In the genomic region with DNA sequence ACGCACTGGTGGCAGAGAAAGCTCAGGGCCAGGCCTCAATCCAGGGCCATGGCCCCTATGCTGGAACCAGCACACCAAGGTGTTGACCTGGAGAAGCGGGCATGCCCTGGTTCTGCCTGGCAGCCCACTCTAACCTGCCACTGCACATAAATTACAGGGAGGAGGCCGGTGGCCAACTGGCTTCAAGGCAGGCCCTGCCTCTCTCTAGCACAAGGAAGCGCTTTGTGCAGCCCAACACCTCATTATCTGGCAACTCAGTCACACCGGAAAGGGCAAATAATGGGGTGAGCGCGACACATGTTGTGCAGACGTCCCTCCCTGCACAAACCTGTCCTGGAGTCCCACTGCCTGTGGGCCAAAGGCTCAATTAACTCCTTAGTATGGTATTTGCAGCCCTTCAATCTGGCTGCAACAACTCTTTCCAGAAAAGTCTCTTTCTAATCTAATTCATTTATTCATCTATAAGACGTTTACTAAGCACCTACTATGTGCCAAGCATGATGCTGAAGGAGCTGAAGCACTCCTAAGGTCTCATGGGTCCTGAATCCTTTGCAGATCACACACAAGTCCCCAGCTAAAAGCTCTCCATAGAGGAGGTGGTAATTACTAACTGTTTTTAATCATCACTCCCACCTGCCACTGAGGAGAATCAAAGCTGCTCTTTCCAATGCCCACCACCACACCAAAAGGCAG, we compare ENCODE assay signal across 24 cellular contexts. TPM values are rescaled to one million over a fixed set of nuclear protein-coding genes. Genes with fewer than 3 reads are reported as not detected.
DNase-seq lines count a peak whose midpoint lies in the region; ATAC-seq, FAIRE-seq and TF ChIP-seq lines count a peak whose summit lies in the region.
"Had no signal": no experiment of that assay in that cellular context is flagged by ENCODE, and none has a peak within 500 bp of the region (broad histone marks: within the 10 kb centered on the region; RNA-seq: fewer than 3 reads in every experiment).

No MANE protein-coding gene starts in this region.

- no TSS peak for BruUV-seq in Panc1 (replicated peaks; lab: Mats Ljungman, UMichigan)

- no peaks in the 10 kb centered on the region; the same call in 1 of the 2 replicates for H3K36me3 ChIP-seq in Panc1 (ENCODE audit: control insufficient read depth, insufficient read depth, low read length)
- peaks cover 35% of the 10 kb centered on the region for H3K36me3 ChIP-seq in endodermal cell (ENCODE audit: control insufficient read depth, insufficient read depth, low read length)
- no peaks in the 10 kb centered on the region for H3K36me3 ChIP-seq in sigmoid colon
- H3K36me3 ChIP-seq: ascending aorta, ovary had no signal

- TF ChIP-seq CTCF in Panc1 (IDR thresholded peaks at IDR 0.05) (no peak), endodermal cell (conservative IDR thresholded peaks at IDR 0.05) (no peak), sigmoid colon (IDR thresholded peaks at IDR 0.05) (no peak)

- no peaks in the 10 kb centered on the region for H3K9me3 Mint-ChIP-seq in endodermal cell
- H3K9me3 Mint-ChIP-seq in activated T-cell treated with anti-CD3 and anti-CD28 coated beads, Interleukin-2, amount 50 U/mL, for 4 hours, result no peaks in the 10 kb centered on the region
- H3K9me3 Mint-ChIP-seq: activated naive CD4-positive, alpha-beta T cell treated with anti-CD3 and anti-CD28 coated beads, Interleukin-2, amount 50 U/mL, for 72 hours; CD8-positive, alpha-beta T cell; naive thymus-derived CD4-positive, alpha-beta T cell; stimulated activated naive CD8-positive, alpha-beta T cell treated with anti-CD3 and anti-CD28 coated beads, Interleukin-15, amount 100 ng/mL, for 72 hours had no signal

- H3K4me3 ChIP-seq in Panc1 (ENCODE audit: low read depth in 2 of 2, low read length in 2 of 2) (no peak overlapping the region), endodermal cell (ENCODE audit: low read length) (no peak overlapping the region), sigmoid colon (no peak overlapping the region)
- H3K4me3 ChIP-seq: ascending aorta, lung, ovary, smooth muscle cell had no signal

- peaks cover 46% of the 10 kb centered on the region for H3K4me1 Mint-ChIP-seq in endodermal cell
- H3K4me1 Mint-ChIP-seq in activated T-cell treated with anti-CD3 and anti-CD28 coated beads, Interleukin-2, amount 50 U/mL, for 4 hours (ENCODE audit: low read depth), result peaks cover 2% of the 10 kb centered on the region

- H3K27ac ChIP-seq in Panc1 (ENCODE audit: low read length), result peak overlapping the region; percentile 99
- H3K27ac ChIP-seq in endodermal cell (ENCODE audit: low read depth, low read length), result no peak overlapping the region
- peak overlapping the region in 3 of 4 donors; percentile 0 to 60 (median 55) for H3K27ac ChIP-seq in sigmoid colon
- H3K27ac ChIP-seq: ovary had no signal

- TF ChIP-seq POLR2A in sigmoid colon (IDR thresholded peaks at IDR 0.05), result no peak

- WGBS in endodermal cell (ENCODE audit: insufficient coverage in 1 of 2, insufficient read length in 1 of 2), 2 experiments, result 94 to 95% methylated on average over 7 to 9 of the region's 9 CpGs
- 80 to 83% methylated on average over 9 of the region's 9 CpGs for WGBS in sigmoid colon, 2 donors

- no peak for DNase-seq in Panc1 (ENCODE audit: low read depth, low spot score)
- no peak for DNase-seq in endodermal cell
- peak; percentile 76 for DNase-seq in left kidney (ENCODE audit: low read depth, low spot score)
- DNase-seq in sigmoid colon, result no peak
- DNase-seq in RCC 7860 (ENCODE audit: low spot score), result no peak
- DNase-seq in activated T-cell treated with anti-CD3 and anti-CD28 coated beads, Interleukin-2, amount 50 U/mL, for 4 hours, result no peak
- DNase-seq: activated CD4-positive, alpha-beta T cell treated with anti-CD3 and anti-CD28 coated beads for 48 hours; CD8-positive, alpha-beta T cell; DMS53; effector CD4-positive, alpha-beta T cell; HCEC 1CT; naive thymus-derived CD4-positive, alpha-beta T cell; NCI-H524 treated with DMSO at 0.1 percent for 48 hours; ovary; SIG-M5; stimulated activated CD4-positive, alpha-beta T cell treated with anti-CD3 and anti-CD28 coated beads, Interleukin-4, amount 100 ng/mL, for 1 hour; stimulated activated naive CD8-positive, alpha-beta T cell treated with anti-CD3 and anti-CD28 coated beads, Interleukin-15, amount 100 ng/mL, for 72 hours; T-helper 1 cell had no signal

- ATAC-seq in Panc1 (no peak), HG03097 (IDR thresholded peaks at IDR 0.05; ENCODE audit: low FRiP score, unreplicated experiment) (no peak), HG02970 (IDR thresholded peaks at IDR 0.05; ENCODE audit: low FRiP score, unreplicated experiment) (no peak)
- ATAC-seq in activated T-cell treated with anti-CD3 and anti-CD28 coated beads, Interleukin-2, amount 50 U/mL, for 4 hours, result no peak
- ATAC-seq: activated naive CD4-positive, alpha-beta T cell treated with anti-CD3 and anti-CD28 coated beads, Interleukin-2, amount 50 U/mL, for 72 hours; CD8-positive, alpha-beta T cell; naive thymus-derived CD4-positive, alpha-beta T cell; stimulated activated naive CD8-positive, alpha-beta T cell treated with anti-CD3 and anti-CD28 coated beads, Interleukin-15, amount 100 ng/mL, for 72 hours had no signal

- H3K27ac Mint-ChIP-seq in endodermal cell, result peak overlapping the region; percentile 29
- H3K27ac Mint-ChIP-seq: activated naive CD4-positive, alpha-beta T cell treated with anti-CD3 and anti-CD28 coated beads, Interleukin-2, amount 50 U/mL, for 72 hours; CD8-positive, alpha-beta T cell; naive thymus-derived CD4-positive, alpha-beta T cell; stimulated activated naive CD8-positive, alpha-beta T cell treated with anti-CD3 and anti-CD28 coated beads, Interleukin-15, amount 100 ng/mL, for 72 hours had no signal

- no peak for TF ChIP-seq EP300 in sigmoid colon (IDR thresholded peaks at IDR 0.05)

- no peaks in the 10 kb centered on the region for H3K27me3 Mint-ChIP-seq in endodermal cell (ENCODE audit: insufficient read depth)
- peaks cover 2% of the 10 kb centered on the region for H3K27me3 Mint-ChIP-seq in activated T-cell treated with anti-CD3 and anti-CD28 coated beads, Interleukin-2, amount 50 U/mL, for 4 hours (ENCODE audit: low read depth)
- H3K27me3 Mint-ChIP-seq: naive thymus-derived CD4-positive, alpha-beta T cell; stimulated activated naive CD8-positive, alpha-beta T cell treated with anti-CD3 and anti-CD28 coated beads, Interleukin-15, amount 100 ng/mL, for 72 hours had no signal

- H3K4me1 ChIP-seq in Panc1 (ENCODE audit: control insufficient read depth, insufficient read depth, low read length) (peaks cover 90% of the 10 kb centered on the region), endodermal cell (ENCODE audit: control insufficient read depth, insufficient read depth, low read length) (peaks cover 24% of the 10 kb centered on the region), sigmoid colon (peaks cover 0 to 75% (median 60%) of the 10 kb centered on the region in 4 donors)

- H3K9ac ChIP-seq in endodermal cell (ENCODE audit: extremely low read depth, low read length, poor library complexity, severe bottlenecking), result no peak overlapping the region

- H3K27me3 ChIP-seq in Panc1 (ENCODE audit: control insufficient read depth, insufficient read depth, low read length) (no peaks in the 10 kb centered on the region), endodermal cell (ENCODE audit: control insufficient read depth, insufficient read depth, low read length, poor library complexity, severe bottlenecking) (no peaks in the 10 kb centered on the region), sigmoid colon (no peaks in the 10 kb centered on the region)
- H3K27me3 ChIP-seq: ascending aorta, ovary had no signal

- in situ Hi-C loops in Panc1 (cut with HindIII; ENCODE audit: low pct_unique_long_range_greater_than_20kb, low sequenced_read_pairs), result no loop called here

- H3K9me3 ChIP-seq in Panc1 (ENCODE audit: control insufficient read depth, insufficient read depth, low read depth, low read length), result no peaks in the 10 kb centered on the region
- no peaks in the 10 kb centered on the region for H3K9me3 ChIP-seq in endodermal cell (ENCODE audit: control insufficient read depth, low read length)
- H3K9me3 ChIP-seq in sigmoid colon, result no peaks in the 10 kb centered on the region
- H3K9me3 ChIP-seq: ascending aorta, ovary had no signal

- POLR2A ChIA-PET in Panc1 (lab: Charles Lee), result no interaction called here

- CTCF ChIA-PET in Panc1 (lab: Charles Lee), result no interaction called here

- H3K4me3 Mint-ChIP-seq in endodermal cell, result no peak overlapping the region
- no peak overlapping the region for H3K4me3 Mint-ChIP-seq in activated T-cell treated with anti-CD3 and anti-CD28 coated beads, Interleukin-2, amount 50 U/mL, for 4 hours
- H3K4me3 Mint-ChIP-seq: CD8-positive, alpha-beta T cell; naive thymus-derived CD4-positive, alpha-beta T cell; stimulated activated naive CD8-positive, alpha-beta T cell treated with anti-CD3 and anti-CD28 coated beads, Interleukin-15, amount 100 ng/mL, for 72 hours had no signal

- intact Hi-C loops in Panc1 (cut with micrococcal nuclease; ENCODE audit: unreplicated experiment) (no loop called here), sigmoid colon (cut with DNase I) (no loop called here)

- no peak for FAIRE-seq in RCC 7860 (lab: Jason Lieb, UNC)

- H3K36me3 Mint-ChIP-seq in endodermal cell (ENCODE audit: low read depth), result peaks cover 21% of the 10 kb centered on the region
- no peaks in the 10 kb centered on the region for H3K36me3 Mint-ChIP-seq in activated T-cell treated with anti-CD3 and anti-CD28 coated beads, Interleukin-2, amount 50 U/mL, for 4 hours (ENCODE audit: insufficient read depth)
- H3K36me3 Mint-ChIP-seq: activated naive CD4-positive, alpha-beta T cell treated with anti-CD3 and anti-CD28 coated beads, Interleukin-2, amount 50 U/mL, for 72 hours; CD8-positive, alpha-beta T cell; naive thymus-derived CD4-positive, alpha-beta T cell had no signal

RNA-seq across cellular contexts. Expression of a gene that starts 24.9 kb away (rescaled TPM):
- total RNA-seq in Panc1 (2021; ENCODE audit: unreplicated experiment) (59.9 TPM), endodermal cell (10 to 100 TPM; 28.1 to 38.1 TPM), sigmoid colon (10 to 100 TPM in 3 of 4 donors, 1 to 10 TPM in 1; 6.8 to 33.7 (median 10.3) TPM)
- polyA plus RNA-seq in Panc1 (2012; ENCODE audit: insufficient read length), result 63.1 TPM
- 10.8 TPM for polyA plus RNA-seq in endodermal cell (2013, experiment 1 of 2)
- polyA plus RNA-seq in endodermal cell (2013, experiment 2 of 2), result 12.5 TPM
- 10 to 100 TPM in 2 of 3 donors, 1 to 10 TPM in 1; 9.5 to 11.7 (median 10.2) TPM for polyA plus RNA-seq in sigmoid colon
- 1 to 10 TPM; 2.6 to 4.0 (median 3.4) TPM for total RNA-seq in activated T-cell treated with anti-CD3 and anti-CD28 coated beads, Interleukin-2, amount 50 U/mL, for 4 hours
